ENCODE assay signal across 21 cellular contexts in the genomic region with DNA sequence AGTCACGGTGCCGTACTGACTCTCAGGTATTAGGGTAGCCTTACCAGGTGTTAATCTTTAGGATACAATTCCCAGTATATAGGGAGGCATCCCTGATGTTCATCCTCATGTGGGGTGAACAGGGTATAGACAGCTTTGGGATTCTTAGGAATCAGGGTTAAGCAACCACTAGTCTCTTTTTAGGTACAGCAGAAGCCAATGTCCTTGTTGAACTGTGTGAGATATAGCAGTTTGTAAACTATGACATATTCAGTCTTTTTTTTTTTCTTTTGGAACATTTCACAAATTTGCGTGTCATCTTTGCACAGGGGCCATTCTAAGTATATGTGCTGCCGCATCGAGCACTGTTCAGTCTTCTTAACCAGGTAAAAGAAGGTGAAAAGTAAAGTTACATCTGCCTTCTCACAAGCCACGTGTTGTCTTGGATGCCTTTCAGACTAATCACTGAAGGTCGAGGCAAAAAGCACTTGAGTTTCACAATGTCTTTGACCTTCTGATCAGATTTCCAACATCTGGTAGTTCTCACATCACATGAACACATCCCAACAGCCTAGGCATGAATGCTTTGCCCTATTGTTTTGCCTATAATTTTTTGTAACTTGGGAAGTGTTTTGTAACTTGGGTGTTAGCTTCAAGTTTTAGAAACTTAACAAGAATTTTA. TPM values are rescaled to one million over a fixed set of nuclear protein-coding genes. Genes with fewer than 3 reads are reported as not detected.
DNase-seq lines count a peak whose midpoint lies in the region; ATAC-seq and TF ChIP-seq lines count a peak whose summit lies in the region.
"Had no signal": no experiment of that assay in that cellular context is flagged by ENCODE, and none has a peak within 500 bp of the region (broad histone marks: within the 10 kb centered on the region; RNA-seq: fewer than 3 reads in every experiment).

No MANE protein-coding gene starts in this region.

- H3K36me3 ChIP-seq in naive thymus-derived CD4-positive, alpha-beta T cell (ENCODE audit: control insufficient read depth in 2 of 3, insufficient read depth in 3 of 3, low read length in 3 of 3), result peaks cover 0 to 75% (median 6%) of the 10 kb centered on the region in 3 experiments

- intact Hi-C loops in naive thymus-derived CD4-positive, alpha-beta T cell (cut with micrococcal nuclease), result no loop called here

- H3K4me3 Mint-ChIP-seq in naive thymus-derived CD4-positive, alpha-beta T cell, result no peak overlapping the region
- no peak overlapping the region for H3K4me3 Mint-ChIP-seq in stimulated activated naive B cell treated with anti-CD40 and anti-IgM and Interleukin-4, amounts not matched to agents 10 μg/mL and 1 μg/mL and 100 μg/mL, for 72 hours
- H3K4me3 Mint-ChIP-seq: activated T-helper 1 cell treated with anti-CD3 and anti-CD28 coated beads, Interleukin-12 subunit alpha, Interleukin-12 subunit beta, Interleukin-2, Interleukin-4 antibody, amounts not matched to agents 30 ng/mL and 10 ng/mL and 1 ng/mL, durations not matched to agents 14 hours and 24 hours and 36 hours; GM23338; stimulated activated naive CD8-positive, alpha-beta T cell treated with anti-CD3 and anti-CD28 coated beads, Interleukin-15, amount 100 ng/mL, for 72 hours had no signal

- H3K36me3 Mint-ChIP-seq in naive thymus-derived CD4-positive, alpha-beta T cell, result peaks cover 6 to 71% (median 49%) of the 10 kb centered on the region in 5 donors
- peaks cover 60 to 61% of the 10 kb centered on the region in 2 donors for H3K36me3 Mint-ChIP-seq in stimulated activated naive B cell treated with anti-CD40 and anti-IgM and Interleukin-4, amounts not matched to agents 10 μg/mL and 1 μg/mL and 100 μg/mL, for 72 hours

- H3K4me3 ChIP-seq in fibroblast of mammary gland (ENCODE audit: control insufficient read depth, low read depth, low read length), result no peak overlapping the region
- H3K4me3 ChIP-seq in naive thymus-derived CD4-positive, alpha-beta T cell (ENCODE audit: low read length), result no peak overlapping the region
- H3K4me3 ChIP-seq: GM23338, left lung, spleen had no signal

- POLR2A ChIA-PET in naive thymus-derived CD4-positive, alpha-beta T cell (lab: Charles Lee), result interaction anchor here (1.4 kb wide), 1 partner anchor 17 kb away, joined by 3 read pairs; a partner anchor contains a TSS

- peak; percentile 60 for ATAC-seq in omental fat pad (ENCODE audit: low FRiP score)
- no peak for ATAC-seq in HG02970 (IDR thresholded peaks at IDR 0.05; ENCODE audit: low FRiP score, unreplicated experiment)
- no peak for ATAC-seq in naive thymus-derived CD4-positive, alpha-beta T cell
- no peak for ATAC-seq in stimulated activated naive B cell treated with anti-CD40 and anti-IgM and Interleukin-4, amounts not matched to agents 10 μg/mL and 1 μg/mL and 100 μg/mL, for 72 hours (replicated peaks)
- ATAC-seq: GM23338; left lung; stimulated activated naive CD8-positive, alpha-beta T cell treated with anti-CD3 and anti-CD28 coated beads, Interleukin-15, amount 100 ng/mL, for 72 hours had no signal

- H3K27me3 Mint-ChIP-seq in naive thymus-derived CD4-positive, alpha-beta T cell, result no peaks in the 10 kb centered on the region
- no peaks in the 10 kb centered on the region for H3K27me3 Mint-ChIP-seq in stimulated activated naive B cell treated with anti-CD40 and anti-IgM and Interleukin-4, amounts not matched to agents 10 μg/mL and 1 μg/mL and 100 μg/mL, for 72 hours
- H3K27me3 Mint-ChIP-seq: stimulated activated naive CD8-positive, alpha-beta T cell treated with anti-CD3 and anti-CD28 coated beads, Interleukin-15, amount 100 ng/mL, for 72 hours had no signal

- no peaks in the 10 kb centered on the region for H3K4me1 ChIP-seq in naive thymus-derived CD4-positive, alpha-beta T cell (ENCODE audit: control insufficient read depth in 2 of 2, insufficient read depth in 2 of 2, low read length in 2 of 2)
- H3K4me1 ChIP-seq: spleen had no signal

- no peaks in the 10 kb centered on the region for H3K9me3 Mint-ChIP-seq in naive thymus-derived CD4-positive, alpha-beta T cell
- no peaks in the 10 kb centered on the region for H3K9me3 Mint-ChIP-seq in stimulated activated naive B cell treated with anti-CD40 and anti-IgM and Interleukin-4, amounts not matched to agents 10 μg/mL and 1 μg/mL and 100 μg/mL, for 72 hours
- H3K9me3 Mint-ChIP-seq: activated T-helper 1 cell treated with anti-CD3 and anti-CD28 coated beads, Interleukin-12 subunit alpha, Interleukin-12 subunit beta, Interleukin-2, Interleukin-4 antibody, amounts not matched to agents 30 ng/mL and 10 ng/mL and 1 ng/mL, durations not matched to agents 14 hours and 24 hours and 36 hours; GM23338; stimulated activated naive CD8-positive, alpha-beta T cell treated with anti-CD3 and anti-CD28 coated beads, Interleukin-15, amount 100 ng/mL, for 72 hours had no signal

- H3K27ac ChIP-seq in naive thymus-derived CD4-positive, alpha-beta T cell (ENCODE audit: low read depth, low read length), result no peak overlapping the region
- H3K27ac ChIP-seq: C4-2B, left lung, spleen, VCaP had no signal

- CTCF ChIA-PET in naive thymus-derived CD4-positive, alpha-beta T cell (lab: Charles Lee), result no interaction called here

- H3K4me1 Mint-ChIP-seq in naive thymus-derived CD4-positive, alpha-beta T cell, result no peaks in the 10 kb centered on the region
- peaks cover 1 to 7% of the 10 kb centered on the region in 2 donors for H3K4me1 Mint-ChIP-seq in stimulated activated naive B cell treated with anti-CD40 and anti-IgM and Interleukin-4, amounts not matched to agents 10 μg/mL and 1 μg/mL and 100 μg/mL, for 72 hours
- H3K4me1 Mint-ChIP-seq: stimulated activated naive CD8-positive, alpha-beta T cell treated with anti-CD3 and anti-CD28 coated beads, Interleukin-15, amount 100 ng/mL, for 72 hours had no signal

- DNase-seq in EH (ENCODE audit: low read depth), result peak; percentile 35
- DNase-seq in NCI-H2171 (lab: John Stamatoyannopoulos, UW), result peak; percentile 15
- peak; percentile 92 for DNase-seq in fibroblast of mammary gland (ENCODE audit: low read depth)
- no peak for DNase-seq in omental fat pad (ENCODE audit: low spot score)
- DNase-seq in 8988T, result no peak
- DNase-seq in naive thymus-derived CD4-positive, alpha-beta T cell, result no peak
- DNase-seq in stimulated activated naive B cell treated with anti-CD40 and anti-IgM and Interleukin-4, amounts not matched to agents 10 μg/mL and 1 μg/mL and 100 μg/mL, for 72 hours, result no peak
- DNase-seq: amygdala; cortex of kidney; DMS79; erythroblast; left lung; NCI-H1694; spleen; stimulated activated naive CD8-positive, alpha-beta T cell treated with anti-CD3 and anti-CD28 coated beads, Interleukin-15, amount 100 ng/mL, for 72 hours had no signal

- H3K27me3 ChIP-seq in naive thymus-derived CD4-positive, alpha-beta T cell (ENCODE audit: control insufficient read depth in 2 of 2, insufficient read depth in 2 of 2, low read length in 2 of 2), result no peaks in the 10 kb centered on the region
- H3K27me3 ChIP-seq: left lung, spleen had no signal

- no peaks in the 10 kb centered on the region for H3K9me3 ChIP-seq in naive thymus-derived CD4-positive, alpha-beta T cell (ENCODE audit: control insufficient read depth in 2 of 3, low read length in 3 of 3)
- H3K9me3 ChIP-seq: left lung, spleen had no signal

- TF ChIP-seq CTCF in fibroblast of mammary gland (conservative IDR thresholded peaks at IDR 0.05; ENCODE audit: control insufficient read depth, insufficient read depth, low read depth, low read length), result no peak
- TF ChIP-seq CTCF in omental fat pad (IDR thresholded peaks at IDR 0.05), result no peak

- peak overlapping the region in 1 of 9 donors; percentile 30 for H3K27ac Mint-ChIP-seq in naive thymus-derived CD4-positive, alpha-beta T cell
- no peak overlapping the region for H3K27ac Mint-ChIP-seq in stimulated activated naive B cell treated with anti-CD40 and anti-IgM and Interleukin-4, amounts not matched to agents 10 μg/mL and 1 μg/mL and 100 μg/mL, for 72 hours
- H3K27ac Mint-ChIP-seq: activated T-helper 1 cell treated with anti-CD3 and anti-CD28 coated beads, Interleukin-12 subunit alpha, Interleukin-12 subunit beta, Interleukin-2, Interleukin-4 antibody, amounts not matched to agents 30 ng/mL and 10 ng/mL and 1 ng/mL, durations not matched to agents 14 hours and 24 hours and 36 hours; GM23338; stimulated activated naive CD8-positive, alpha-beta T cell treated with anti-CD3 and anti-CD28 coated beads, Interleukin-15, amount 100 ng/mL, for 72 hours had no signal

RNA-seq across cellular contexts. Expression of a gene that starts 17.2 kb away (rescaled TPM):
- 10 to 100 TPM; 17.0 to 38.3 (median 21.9) TPM for total RNA-seq in omental fat pad
- total RNA-seq in naive thymus-derived CD4-positive, alpha-beta T cell, result 10 to 100 TPM; 12.1 to 27.5 (median 13.6) TPM
- 10 to 100 TPM; 13.9 to 20.0 TPM for polyA plus RNA-seq in naive thymus-derived CD4-positive, alpha-beta T cell

RNA-seq across cellular contexts. Expression of a gene that starts 43.8 kb away (rescaled TPM):
- not detected for total RNA-seq in omental fat pad
- total RNA-seq in naive thymus-derived CD4-positive, alpha-beta T cell, result not detected
- polyA plus RNA-seq in naive thymus-derived CD4-positive, alpha-beta T cell, result not detected
- total RNA-seq: activated T-helper 1 cell treated with anti-CD3 and anti-CD28 coated beads, Interleukin-12 subunit alpha, Interleukin-12 subunit beta, Interleukin-2, Interleukin-4 antibody, amounts not matched to agents 30 ng/mL and 10 ng/mL and 1 ng/mL, durations not matched to agents 14 hours and 24 hours and 36 hours; GM23338; HT1080; spleen had no signal
- polyA plus RNA-seq: spleen had no signal

RNA-seq across cellular contexts. Expression of a gene that starts 55.4 kb away (rescaled TPM):
- 10 to 100 TPM; 25.0 to 33.1 (median 29.0) TPM for total RNA-seq in omental fat pad
- total RNA-seq in naive thymus-derived CD4-positive, alpha-beta T cell, result 10 to 100 TPM; 21.9 to 34.5 (median 25.4) TPM
- polyA plus RNA-seq in naive thymus-derived CD4-positive, alpha-beta T cell, result 10 to 100 TPM; 49.8 to 66.2 TPM

Comparison
In these comparisons a context has a peak if more than half of its experiments do, and no peak if none do; other contexts are left out.
1. DNase-seq: peak in EH (single experiment), NCI-H2171 (single experiment) and fibroblast of mammary gland (single experiment); none in omental fat pad (single experiment), 8988T (single experiment), naive thymus-derived CD4-positive, alpha-beta T cell (0 of 9) and stimulated activated naive B cell treated with anti-CD40 and anti-IgM and Interleukin-4, amounts not matched to agents 10 μg/mL and 1 μg/mL and 100 μg/mL, for 72 hours (single experiment).